ENCODE assay signal across 13 cellular contexts in the genomic region with DNA sequence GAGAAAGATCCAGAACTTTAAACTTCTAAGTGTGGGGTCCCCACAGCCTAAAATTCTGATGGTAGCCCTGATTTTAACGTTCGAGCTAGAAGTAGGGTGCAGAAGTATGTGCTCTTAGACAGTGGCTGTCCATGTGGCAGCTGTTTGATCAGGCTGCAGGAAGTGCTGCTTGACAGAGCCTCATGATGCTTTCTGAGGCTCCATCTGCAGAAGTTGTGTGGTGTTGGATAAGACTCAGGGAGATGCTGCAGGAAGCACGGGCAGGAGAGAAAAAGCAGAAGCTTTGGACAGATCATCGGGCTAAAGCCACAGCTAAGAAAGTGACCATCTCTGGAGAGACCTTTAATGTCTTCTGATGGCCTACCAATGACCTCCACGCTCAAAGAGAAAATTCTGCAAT. TPM values are rescaled to one million over a fixed set of nuclear protein-coding genes. Genes with fewer than 3 reads are reported as not detected.
DNase-seq lines count a peak whose midpoint lies in the region; ATAC-seq and TF ChIP-seq lines count a peak whose summit lies in the region.
"Had no signal": no experiment of that assay in that cellular context is flagged by ENCODE, and none has a peak within 500 bp of the region (broad histone marks: within the 10 kb centered on the region; RNA-seq: fewer than 3 reads in every experiment).

No MANE protein-coding gene starts in this region.

- H3K4me3 ChIP-seq in OCI-LY7 (ENCODE audit: low read depth, low read length, poor library complexity, severe bottlenecking) (no peak overlapping the region), stomach (no peak overlapping the region), PC-3 (ENCODE audit: low read length) (no peak overlapping the region)

- H4K20me1 ChIP-seq in OCI-LY7 (ENCODE audit: insufficient read depth, low read length) (peaks cover 41% of the 10 kb centered on the region; the same call in 1 of the 2 replicates), PC-3 (ENCODE audit: low read length) (peaks cover 6% of the 10 kb centered on the region; the same call in 1 of the 2 replicates)

- no peak overlapping the region for H2AFZ ChIP-seq in OCI-LY7 (ENCODE audit: low read length)
- no peak overlapping the region for H2AFZ ChIP-seq in PC-3 (ENCODE audit: low read length)

- H3K9me2 ChIP-seq in OCI-LY7 (ENCODE audit: insufficient read depth, low read length): no peaks in the 10 kb centered on the region
- H3K9me2 ChIP-seq in PC-3 (replicated peaks; ENCODE audit: low read length): no peaks in the 10 kb centered on the region

- no peaks in the 10 kb centered on the region for H3F3A ChIP-seq in PC-3 (ENCODE audit: low read length, unreplicated experiment)

- H3K27me3 ChIP-seq in stomach (no peaks in the 10 kb centered on the region), PC-3 (ENCODE audit: low read length) (no peaks in the 10 kb centered on the region)

- no peaks in the 10 kb centered on the region for H3K9me3 ChIP-seq in OCI-LY7 (ENCODE audit: low read length)
- H3K9me3 ChIP-seq in stomach: no peaks in the 10 kb centered on the region
- H3K9me3 ChIP-seq in PC-3 (ENCODE audit: low read length): no peaks in the 10 kb centered on the region

- H3K27ac Mint-ChIP-seq in activated naive CD8-positive, alpha-beta T cell treated with anti-CD3 and anti-CD28 coated beads, Interleukin-2, amount 10 ng/mL, durations not matched to agents 7 days and 5 days: no peak overlapping the region
- no peak overlapping the region for H3K27ac Mint-ChIP-seq in activated naive CD8-positive, alpha-beta T cell treated with anti-CD3 and anti-CD28 coated beads for 36 hours
- H3K27ac Mint-ChIP-seq in activated T-cell treated with anti-CD3 and anti-CD28 coated beads, Interleukin-2, amount 50 U/mL, for 24 hours: no peak overlapping the region

- no peaks in the 10 kb centered on the region for H3K9me3 Mint-ChIP-seq in activated naive CD8-positive, alpha-beta T cell treated with anti-CD3 and anti-CD28 coated beads, Interleukin-2, amount 10 ng/mL, durations not matched to agents 7 days and 5 days
- H3K9me3 Mint-ChIP-seq in activated naive CD8-positive, alpha-beta T cell treated with anti-CD3 and anti-CD28 coated beads for 36 hours: no peaks in the 10 kb centered on the region
- H3K9me3 Mint-ChIP-seq in activated T-cell treated with anti-CD3 and anti-CD28 coated beads, Interleukin-2, amount 50 U/mL, for 24 hours: no peaks in the 10 kb centered on the region

- H3K36me3 ChIP-seq in OCI-LY7 (ENCODE audit: insufficient read depth, low read length) (peaks cover 52% of the 10 kb centered on the region), stomach (peaks cover 0 to 9% (median 0%) of the 10 kb centered on the region in 4 donors), PC-3 (ENCODE audit: low read depth, low read length) (0 out of 2 replicates have a peak, but pooled peaks cover 4% of the 10 kb centered on the region)

- H3K27ac ChIP-seq in OCI-LY7 (ENCODE audit: low read depth, low read length, poor library complexity, severe bottlenecking) (peak overlapping the region; percentile 18), stomach (peak overlapping the region in 4 of 5 donors; percentile 75 to 91 (median 81)), PC-3 (ENCODE audit: low read length) (no peak overlapping the region)

- DNase-seq in activated naive CD8-positive, alpha-beta T cell treated with anti-CD3 and anti-CD28 coated beads, Interleukin-2, amount 10 ng/mL, durations not matched to agents 7 days and 5 days: no peak
- DNase-seq in activated naive CD8-positive, alpha-beta T cell treated with anti-CD3 and anti-CD28 coated beads for 36 hours: no peak
- DNase-seq in OCI-LY7 (ENCODE audit: low spot score): peak; percentile 63
- DNase-seq in erythroblast (lab: John Stamatoyannopoulos, UW): peak; percentile 12 to 45
- no peak for DNase-seq in stomach
- DNase-seq in DMS79 (lab: John Stamatoyannopoulos, UW): no peak
- DNase-seq in activated T-cell treated with anti-CD3 and anti-CD28 coated beads, Interleukin-2, amount 50 U/mL, for 24 hours: no peak
- DNase-seq in PC-3: no peak
- DNase-seq: activated CD4-positive, alpha-beta T cell treated with anti-CD3 and anti-CD28 coated beads for 1 hour; activated T-cell treated with anti-CD3 and anti-CD28 coated beads, Interleukin-2, amount 50 U/mL, for 1 hour; hippocampal formation; NCI-H1930; NCI-H526 treated with DMSO at 0.1 percent for 48 hours had no signal

- H3K4me3 Mint-ChIP-seq in activated naive CD8-positive, alpha-beta T cell treated with anti-CD3 and anti-CD28 coated beads, Interleukin-2, amount 10 ng/mL, durations not matched to agents 7 days and 5 days: no peak overlapping the region
- H3K4me3 Mint-ChIP-seq in activated naive CD8-positive, alpha-beta T cell treated with anti-CD3 and anti-CD28 coated beads for 36 hours: no peak overlapping the region
- no peak overlapping the region for H3K4me3 Mint-ChIP-seq in activated T-cell treated with anti-CD3 and anti-CD28 coated beads, Interleukin-2, amount 50 U/mL, for 24 hours

- CTCF ChIA-PET in OCI-LY7 (lab: Charles Lee; ENCODE audit: unreplicated experiment) (no interaction called here), PC-3 (lab: Charles Lee) (no interaction called here)

- no peaks in the 10 kb centered on the region for H3K27me3 Mint-ChIP-seq in activated naive CD8-positive, alpha-beta T cell treated with anti-CD3 and anti-CD28 coated beads, Interleukin-2, amount 10 ng/mL, durations not matched to agents 7 days and 5 days
- H3K27me3 Mint-ChIP-seq in activated naive CD8-positive, alpha-beta T cell treated with anti-CD3 and anti-CD28 coated beads for 36 hours: no peaks in the 10 kb centered on the region
- H3K27me3 Mint-ChIP-seq in activated T-cell treated with anti-CD3 and anti-CD28 coated beads, Interleukin-2, amount 50 U/mL, for 24 hours: no peaks in the 10 kb centered on the region

- H3K4me1 Mint-ChIP-seq in activated naive CD8-positive, alpha-beta T cell treated with anti-CD3 and anti-CD28 coated beads, Interleukin-2, amount 10 ng/mL, durations not matched to agents 7 days and 5 days: peaks cover 25% of the 10 kb centered on the region
- peaks cover 60% of the 10 kb centered on the region for H3K4me1 Mint-ChIP-seq in activated naive CD8-positive, alpha-beta T cell treated with anti-CD3 and anti-CD28 coated beads for 36 hours
- H3K4me1 Mint-ChIP-seq in activated T-cell treated with anti-CD3 and anti-CD28 coated beads, Interleukin-2, amount 50 U/mL, for 24 hours (ENCODE audit: low read depth): peaks cover 72% of the 10 kb centered on the region

- H3K79me2 ChIP-seq in OCI-LY7 (ENCODE audit: insufficient read depth, low read depth, low read length): peaks cover 100% of the 10 kb centered on the region
- H3K79me2 ChIP-seq in PC-3 (ENCODE audit: low read length): peaks cover 97% of the 10 kb centered on the region

- BruUV-seq in OCI-LY7 (replicated peaks; lab: Mats Ljungman, UMichigan): no TSS peak
- BruUV-seq in PC-3 (replicated peaks; lab: Mats Ljungman, UMichigan): no TSS peak

- H3K4me1 ChIP-seq in OCI-LY7 (ENCODE audit: insufficient read depth, low read length, poor library complexity, severe bottlenecking): peaks cover 49% of the 10 kb centered on the region
- H3K4me1 ChIP-seq in stomach: peaks cover 53 to 100% (median 76%) of the 10 kb centered on the region in 4 donors
- H3K4me1 ChIP-seq in PC-3 (ENCODE audit: insufficient read depth, low read length): no peaks in the 10 kb centered on the region

- TF ChIP-seq POLR2A in erythroblast (IDR thresholded peaks at IDR 0.05; ENCODE audit: low read length) (no peak), stomach (IDR thresholded peaks at IDR 0.05) (no peak)

- WGBS in stomach, 5 donors: 58 to 68% (median 64%) methylated on average over 5 of the region's 5 CpGs

- ATAC-seq in activated naive CD8-positive, alpha-beta T cell treated with anti-CD3 and anti-CD28 coated beads, Interleukin-2, amount 10 ng/mL, durations not matched to agents 7 days and 5 days (ENCODE audit: low read depth): peak; percentile 54
- ATAC-seq in PC-3: no peak

- H3K9ac ChIP-seq in PC-3 (ENCODE audit: low read length): no peak overlapping the region

- H3K36me3 Mint-ChIP-seq in activated naive CD8-positive, alpha-beta T cell treated with anti-CD3 and anti-CD28 coated beads, Interleukin-2, amount 10 ng/mL, durations not matched to agents 7 days and 5 days: peaks cover 14% of the 10 kb centered on the region
- peaks cover 20% of the 10 kb centered on the region for H3K36me3 Mint-ChIP-seq in activated naive CD8-positive, alpha-beta T cell treated with anti-CD3 and anti-CD28 coated beads for 36 hours
- H3K36me3 Mint-ChIP-seq in activated T-cell treated with anti-CD3 and anti-CD28 coated beads, Interleukin-2, amount 50 U/mL, for 24 hours (ENCODE audit: low read depth): peaks cover 31% of the 10 kb centered on the region

- TF ChIP-seq CTCF in OCI-LY7 (conservative IDR thresholded peaks at IDR 0.05; ENCODE audit: low read length): no peak
- TF ChIP-seq CTCF in stomach (IDR thresholded peaks at IDR 0.05): no peak
- no peak for TF ChIP-seq CTCF in PC-3 (conservative IDR thresholded peaks at IDR 0.05; ENCODE audit: low read depth, low read length)

- POLR2A ChIA-PET in activated naive CD8-positive, alpha-beta T cell treated with anti-CD3 and anti-CD28 coated beads, Interleukin-2, amount 10 ng/mL, durations not matched to agents 7 days and 5 days (lab: Charles Lee): no interaction called here
- POLR2A ChIA-PET in OCI-LY7 (lab: Charles Lee): interaction anchor here (2.8 kb wide), 1 partner anchor 25 kb away, joined by 7 read pairs; no protein-coding TSS in a partner anchor
- POLR2A ChIA-PET in PC-3 (lab: Charles Lee; ENCODE audit: unreplicated experiment): no interaction called here

- H3K4me2 ChIP-seq in OCI-LY7 (ENCODE audit: low read length) (peak overlapping the region; percentile 53), PC-3 (ENCODE audit: low read length) (no peak overlapping the region)

- no peak for TF ChIP-seq EP300 in stomach (IDR thresholded peaks at IDR 0.05)

- intact Hi-C loops in OCI-LY7 (cut with micrococcal nuclease; ENCODE audit: unreplicated experiment): no loop called here
- intact Hi-C loops in stomach (cut with DNase I; ENCODE audit: low total_unique reads): no loop called here
- intact Hi-C loops in PC-3 (cut with micrococcal nuclease): no loop called here

RNA-seq across cellular contexts. Expression of gene MTMR12, which starts 8.1 kb away (rescaled TPM):
- total RNA-seq in activated naive CD8-positive, alpha-beta T cell treated with anti-CD3 and anti-CD28 coated beads, Interleukin-2, amount 10 ng/mL, durations not matched to agents 7 days and 5 days: 10 to 100 TPM; 30.6 to 32.2 TPM
- 10 to 100 TPM; 24.0 to 24.9 TPM for total RNA-seq in activated naive CD8-positive, alpha-beta T cell treated with anti-CD3 and anti-CD28 coated beads for 36 hours
- 32.5 and 33.6 TPM in 2 replicates for total RNA-seq in OCI-LY7 (2014; rRNA removed; shearing (Covaris generic))
- total RNA-seq in OCI-LY7 (2022) (71.7 and 71.9 TPM in 2 replicates), stomach (10 to 100 TPM; 35.6 to 51.9 (median 45.5) TPM), PC-3 (2014; rRNA removed) (14.5 and 16.0 TPM in 2 replicates)
- polyA plus RNA-seq in stomach: 10 to 100 TPM in 2 of 3 donors, 1 to 10 TPM in 1; 7.2 to 15.0 (median 11.5) TPM

Comparison
In these comparisons a context has a peak if more than half of its experiments do, and no peak if none do; other contexts are left out.
1. DNase-seq: peak in OCI-LY7 (single experiment) and erythroblast (2 of 2); none in activated naive CD8-positive, alpha-beta T cell treated with anti-CD3 and anti-CD28 coated beads, Interleukin-2, amount 10 ng/mL, durations not matched to agents 7 days and 5 days (single experiment), activated naive CD8-positive, alpha-beta T cell treated with anti-CD3 and anti-CD28 coated beads for 36 hours (single experiment), stomach (single experiment), DMS79 (single experiment), activated T-cell treated with anti-CD3 and anti-CD28 coated beads, Interleukin-2, amount 50 U/mL, for 24 hours (single experiment) and PC-3 (single experiment).